1 cellular context compared by ENCODE assay signal in the genomic region with DNA sequence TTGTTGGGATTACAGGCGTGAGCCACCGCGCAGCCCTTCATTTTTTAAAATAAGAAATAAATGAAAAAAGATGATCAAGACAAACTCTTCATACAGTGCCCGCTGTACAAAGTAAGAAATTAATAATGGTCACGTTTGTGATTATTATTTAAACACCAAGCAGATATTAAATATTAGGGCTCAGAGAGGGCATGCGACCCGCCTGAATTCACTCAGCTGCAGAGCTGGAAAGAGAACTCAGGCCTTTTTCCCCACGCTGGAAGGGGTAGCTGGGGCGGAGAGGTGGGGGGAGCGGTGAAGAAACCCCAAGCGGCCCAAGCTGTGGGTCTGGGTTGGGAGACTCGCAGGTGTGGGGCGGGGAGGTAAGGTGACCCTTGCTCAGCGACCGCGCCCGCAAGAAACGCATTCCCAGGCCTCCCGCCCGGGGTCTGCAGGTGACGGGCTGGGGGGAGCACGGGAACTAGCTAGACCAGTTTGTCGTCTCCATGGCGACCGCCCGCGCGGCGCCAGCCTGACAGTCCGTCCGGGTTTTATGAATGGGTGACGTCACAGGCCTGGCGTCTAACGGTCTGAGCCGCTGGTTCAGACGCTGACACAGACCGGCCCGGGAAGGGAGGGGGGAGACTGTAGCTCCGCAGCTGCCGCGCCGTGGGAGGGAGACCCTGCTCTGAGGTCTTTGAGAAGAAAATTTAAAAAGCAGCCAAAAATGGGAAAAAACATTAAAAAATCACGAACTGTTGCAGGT.
TF ChIP-seq lines count a peak whose summit lies in the region.

No MANE protein-coding gene starts in this region.

TF ChIP-seq in GM12878, 131 proteins besides CTCF, POLR2A, EP300 and RAD21 (continued from another document):
- TF ChIP-seq NKRF (conservative IDR thresholded peaks at IDR 0.05) = peak; percentile 30; the same call in 1 of the 2 replicates
- no peak for TF ChIP-seq POU2F2 (IDR thresholded peaks at IDR 0.05; ENCODE audit: borderline replicate concordance, low read depth, low read length)
- no peak; the same call in 1 of the 2 replicates for TF ChIP-seq GATAD2B (conservative IDR thresholded peaks at IDR 0.05; ENCODE audit: low read depth)
- no peak for TF ChIP-seq YY1 (IDR thresholded peaks at IDR 0.05; ENCODE audit: low read depth, low read length)
- TF ChIP-seq TCF3 (IDR thresholded peaks at IDR 0.05; ENCODE audit: borderline replicate concordance, insufficient read depth, low read depth, low read length) = no peak
- peak in 1 of 2 experiments; percentile 58; a peak in 3 of 4 replicates for TF ChIP-seq BHLHE40 (IDR thresholded peaks at IDR 0.05; ENCODE audit: borderline replicate concordance in 1 of 2, low read depth in 2 of 2, low read length in 1 of 2)
- TF ChIP-seq SIN3A (IDR thresholded peaks at IDR 0.05; ENCODE audit: low read depth, low read length) = peak; percentile 66; the same call in 1 of the 2 replicates
- TF ChIP-seq, protein P1, sequence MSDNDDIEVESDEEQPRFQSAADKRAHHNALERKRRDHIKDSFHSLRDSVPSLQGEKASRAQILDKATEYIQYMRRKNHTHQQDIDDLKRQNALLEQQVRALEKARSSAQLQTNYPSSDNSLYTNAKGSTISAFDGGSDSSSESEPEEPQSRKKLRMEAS (IDR thresholded peaks at IDR 0.05; ENCODE audit: low read depth, low read length) = no peak
- 0 out of 2 replicates have a peak, but pooled peaks have one; percentile 29 for TF ChIP-seq LARP7 (IDR thresholded peaks at IDR 0.05)
- TF ChIP-seq HDAC6 (IDR thresholded peaks at IDR 0.05; ENCODE audit: unreplicated experiment) = no peak
- no peak for TF ChIP-seq ZBED1 (IDR thresholded peaks at IDR 0.05; ENCODE audit: borderline replicate concordance)
- TF ChIP-seq ZBTB11 (CRISPR knock-in tag; IDR thresholded peaks at IDR 0.05) = no peak
- peak; percentile 35; the same call in 1 of the 2 replicates for TF ChIP-seq IKZF1 (conservative IDR thresholded peaks at IDR 0.05)
- TF ChIP-seq ZNF622 (IDR thresholded peaks at IDR 0.05) = no peak
- TF ChIP-seq MXI1 (IDR thresholded peaks at IDR 0.05; ENCODE audit: low read depth, low read length) = peak; percentile 28; the same call in 1 of the 2 replicates
- peak; percentile 15 for TF ChIP-seq E4F1 (IDR thresholded peaks at IDR 0.05; ENCODE audit: borderline replicate concordance, partially characterized antibody)
- no peak for TF ChIP-seq CHD2 (IDR thresholded peaks at IDR 0.05; ENCODE audit: borderline replicate concordance, low read depth, low read length)
- TF ChIP-seq HCFC1 (IDR thresholded peaks at IDR 0.05; ENCODE audit: low read length) = no peak
- TF ChIP-seq ATF7 (IDR thresholded peaks at IDR 0.05; ENCODE audit: low read depth) = peak; percentile 95
- TF ChIP-seq STAT1 (conservative IDR thresholded peaks at IDR 0.05) = no peak
- TF ChIP-seq MTA2 (IDR thresholded peaks at IDR 0.05; ENCODE audit: low read depth) = no peak
- peak; percentile 91 for TF ChIP-seq NBN (IDR thresholded peaks at IDR 0.05)
- no peak for TF ChIP-seq SMARCA5 (IDR thresholded peaks at IDR 0.05)
- TF ChIP-seq CREB1 (IDR thresholded peaks at IDR 0.05; ENCODE audit: low read depth) = peak; percentile 84
- TF ChIP-seq TARDBP (IDR thresholded peaks at IDR 0.05; ENCODE audit: borderline replicate concordance) = no peak
- TF ChIP-seq ZNF687 (IDR thresholded peaks at IDR 0.05) = no peak
- no peak for TF ChIP-seq CEBPZ (IDR thresholded peaks at IDR 0.05; ENCODE audit: low read depth, low read length)
- no peak for TF ChIP-seq NR2C1 (IDR thresholded peaks at IDR 0.05)
- TF ChIP-seq DPF2 (IDR thresholded peaks at IDR 0.05) = peak; percentile 62; the same call in 1 of the 2 replicates
- TF ChIP-seq, protein P2, sequence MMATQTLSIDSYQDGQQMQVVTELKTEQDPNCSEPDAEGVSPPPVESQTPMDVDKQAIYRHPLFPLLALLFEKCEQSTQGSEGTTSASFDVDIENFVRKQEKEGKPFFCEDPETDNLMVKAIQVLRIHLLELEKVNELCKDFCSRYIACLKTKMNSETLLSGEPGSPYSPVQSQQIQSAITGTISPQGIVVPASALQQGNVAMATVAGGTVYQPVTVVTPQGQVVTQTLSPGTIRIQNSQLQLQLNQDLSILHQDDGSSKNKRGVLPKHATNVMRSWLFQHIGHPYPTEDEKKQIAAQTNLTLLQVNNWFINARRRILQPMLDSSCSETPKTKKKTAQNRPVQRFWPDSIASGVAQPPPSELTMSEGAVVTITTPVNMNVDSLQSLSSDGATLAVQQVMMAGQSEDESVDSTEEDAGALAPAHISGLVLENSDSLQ (IDR thresholded peaks at IDR 0.05) = peak; percentile 48; the same call in 1 of the 2 replicates
- no peak for TF ChIP-seq TBL1XR1 (IDR thresholded peaks at IDR 0.05; ENCODE audit: low read depth, low read length)
- TF ChIP-seq, protein P3, sequence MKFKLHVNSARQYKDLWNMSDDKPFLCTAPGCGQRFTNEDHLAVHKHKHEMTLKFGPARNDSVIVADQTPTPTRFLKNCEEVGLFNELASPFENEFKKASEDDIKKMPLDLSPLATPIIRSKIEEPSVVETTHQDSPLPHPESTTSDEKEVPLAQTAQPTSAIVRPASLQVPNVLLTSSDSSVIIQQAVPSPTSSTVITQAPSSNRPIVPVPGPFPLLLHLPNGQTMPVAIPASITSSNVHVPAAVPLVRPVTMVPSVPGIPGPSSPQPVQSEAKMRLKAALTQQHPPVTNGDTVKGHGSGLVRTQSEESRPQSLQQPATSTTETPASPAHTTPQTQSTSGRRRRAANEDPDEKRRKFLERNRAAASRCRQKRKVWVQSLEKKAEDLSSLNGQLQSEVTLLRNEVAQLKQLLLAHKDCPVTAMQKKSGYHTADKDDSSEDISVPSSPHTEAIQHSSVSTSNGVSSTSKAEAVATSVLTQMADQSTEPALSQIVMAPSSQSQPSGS (IDR thresholded peaks at IDR 0.05; ENCODE audit: low read length) = peak; percentile 41; the same call in 1 of the 2 replicates
- no peak for TF ChIP-seq CEBPB (IDR thresholded peaks at IDR 0.05; ENCODE audit: borderline replicate concordance in 1 of 2, low read depth in 2 of 2, low read length in 2 of 2)
- TF ChIP-seq JUND (IDR thresholded peaks at IDR 0.05; ENCODE audit: low read depth, low read length) = 0 out of 2 replicates have a peak, but pooled peaks have one; percentile 37
- no peak for TF ChIP-seq NRF1 (conservative IDR thresholded peaks at IDR 0.05; ENCODE audit: low read depth, low read length)
